Comparison of ENCODE assay signal across 2 cellular contexts in genomic region chr20:58081842-58082241, GRCh38.
A peak's percentile ranks its signal among the peaks of the same experiment; 100 is the strongest.
TF ChIP-seq lines count a peak whose summit lies in the region.

No MANE protein-coding gene starts in this region.

TF ChIP-seq in SK-N-SH, 30 proteins besides CTCF, POLR2A, EP300 and RAD21 (continued from another document):
- TF ChIP-seq USF2 (IDR thresholded peaks at IDR 0.05; ENCODE audit: borderline replicate concordance, low read depth, low read length) (no peak), IRF3 (IDR thresholded peaks at IDR 0.05; ENCODE audit: low read depth, low read length) (no peak), NRF1 (IDR thresholded peaks at IDR 0.05; ENCODE audit: low read depth, low read length) (no peak), FOSL2 (IDR thresholded peaks at IDR 0.05; ENCODE audit: borderline replicate concordance, low read depth) (peak; percentile 78; the same call in 1 of the 2 replicates), TEAD4 (IDR thresholded peaks at IDR 0.05; ENCODE audit: borderline replicate concordance, insufficient read depth) (peak; percentile 82), CHD2 (IDR thresholded peaks at IDR 0.05; ENCODE audit: low read length, partially characterized antibody) (no peak), POLR2AphosphoS5 (IDR thresholded peaks at IDR 0.05; ENCODE audit: low read depth, low read length) (peak; percentile 51; the same call in 1 of the 2 replicates), SMC3 (IDR thresholded peaks at IDR 0.05; ENCODE audit: low read depth, low read length) (no peak), MAX (IDR thresholded peaks at IDR 0.05; ENCODE audit: low read depth) (no peak), RCOR1 (IDR thresholded peaks at IDR 0.05; ENCODE audit: low read length) (no peak), TAF1 (IDR thresholded peaks at IDR 0.05; ENCODE audit: borderline replicate concordance, low read depth, low read length) (no peak), GATA2 (CRISPR knock-in tag; IDR thresholded peaks at IDR 0.05) (no peak), NFIC (IDR thresholded peaks at IDR 0.05; ENCODE audit: borderline replicate concordance) (peak; percentile 52; the same call in 1 of the 2 replicates), RXRA (IDR thresholded peaks at IDR 0.05; ENCODE audit: borderline replicate concordance, low read depth) (0 out of 2 replicates have a peak, but pooled peaks have one; percentile 6), JUND (IDR thresholded peaks at IDR 0.05) (peak; percentile 76), MXI1 (IDR thresholded peaks at IDR 0.05; ENCODE audit: low read depth, low read length) (no peak), ZBTB33 (IDR thresholded peaks at IDR 0.05; ENCODE audit: borderline replicate concordance, low read depth) (no peak), EZH2phosphoT487 (IDR thresholded peaks at IDR 0.05; ENCODE audit: borderline replicate concordance, low read depth) (no peak), REST (IDR thresholded peaks at IDR 0.05; ENCODE audit: low read depth, low read length) (no peak), RFX5 (IDR thresholded peaks at IDR 0.05; ENCODE audit: low read length) (no peak), USF1 (IDR thresholded peaks at IDR 0.05; ENCODE audit: borderline replicate concordance, low read depth) (no peak), TCF12 (IDR thresholded peaks at IDR 0.05) (peak; percentile 94)

TF ChIP-seq in GM23338, 12 proteins besides CTCF, POLR2A, EP300 and RAD21 (continued from another document):
- TF ChIP-seq ZNF462 (CRISPR knock-in tag; IDR thresholded peaks at IDR 0.05) (no peak), POLR2AphosphoS5 (IDR thresholded peaks at IDR 0.05; ENCODE audit: low read depth) (no peak), EZH2phosphoT487 (IDR thresholded peaks at IDR 0.05; ENCODE audit: unreplicated experiment) (no peak), CREB1 (CRISPR knock-in tag; IDR thresholded peaks at IDR 0.05; ENCODE audit: low read depth) (no peak)
